In the genomic region with DNA sequence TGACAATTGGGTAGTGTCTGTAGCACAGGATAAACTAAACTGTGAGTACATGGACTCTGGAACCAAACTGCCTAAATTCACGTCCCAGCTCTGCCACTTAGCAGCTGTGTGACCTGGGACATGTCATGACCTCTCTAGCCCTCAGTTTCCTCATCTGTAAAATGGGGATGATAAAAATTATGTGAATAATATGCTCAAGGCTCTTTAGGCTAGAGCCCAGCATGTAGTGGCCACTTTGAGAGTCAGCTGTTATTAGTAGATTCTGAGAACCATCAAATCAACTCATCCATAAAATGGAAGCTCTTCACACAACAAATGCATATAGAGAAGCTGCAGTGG, we compare ENCODE assay signal across 21 cellular contexts.
"Had no signal": no experiment of that assay in that cellular context is flagged by ENCODE, and none has a peak within 500 bp of the region (broad histone marks: within the 10 kb centered on the region; RNA-seq: fewer than 3 reads in every experiment).

No MANE protein-coding gene starts in this region.

- H3K4me2 ChIP-seq: hepatocyte had no signal

- FAIRE-seq: islet of Langerhans, urothelium cell line had no signal

- H3K9me3 Mint-ChIP-seq: endodermal cell, type B pancreatic cell had no signal

- H2AFZ ChIP-seq: hepatocyte had no signal

- H3K79me2 ChIP-seq: hepatocyte had no signal

- DNase-seq: colonic mucosa; effector CD4-positive, alpha-beta T cell; endodermal cell; foreskin melanocyte; kidney glomerular epithelial cell; mammary epithelial cell; psoas muscle; retina; stimulated activated CD4-positive, alpha-beta T cell treated with anti-CD3 and anti-CD28 coated beads, Interleukin-15, amount 100 ng/mL, for 24 hours; stimulated activated CD4-positive, alpha-beta T cell treated with anti-CD3 and anti-CD28 coated beads, Interleukin-1b, Interleukin-23, amount 100 ng/mL, for 48 hours; stimulated activated CD4-positive, alpha-beta T cell treated with anti-CD3 and anti-CD28 coated beads, Interleukin-4, amount 100 ng/mL, for 24 hours; stimulated activated naive B cell treated with anti-CD40 and anti-IgM and Interleukin-4, amounts not matched to agents 10 μg/mL and 1 μg/mL and 100 μg/mL, for 72 hours had no signal

- H3K4me3 ChIP-seq: colonic mucosa, hepatocyte, psoas muscle, spleen had no signal

- H3K27me3 Mint-ChIP-seq: stimulated activated naive B cell treated with anti-CD40 and anti-IgM and Interleukin-4, amounts not matched to agents 10 μg/mL and 1 μg/mL and 100 μg/mL, for 72 hours had no signal

- ATAC-seq: left lobe of liver; psoas muscle; sciatic nerve; stimulated activated naive B cell treated with anti-CD40 and anti-IgM and Interleukin-4, amounts not matched to agents 10 μg/mL and 1 μg/mL and 100 μg/mL, for 72 hours had no signal

- H3K27ac Mint-ChIP-seq: endodermal cell, mesothelial cell of epicardium, type B pancreatic cell had no signal

- H3K9me3 ChIP-seq: colonic mucosa, neutrophil, psoas muscle, spleen had no signal

- H3K27me3 ChIP-seq: colonic mucosa, hepatocyte, neutrophil, spleen had no signal

- H3K4me1 Mint-ChIP-seq: mesothelial cell of epicardium had no signal

- H3K36me3 Mint-ChIP-seq: mesothelial cell of epicardium, type B pancreatic cell had no signal

- H3K27ac ChIP-seq: colonic mucosa, hepatocyte, neutrophil, psoas muscle, spleen had no signal

- H3K4me1 ChIP-seq: colonic mucosa, psoas muscle had no signal

- H3K4me3 Mint-ChIP-seq: endodermal cell, mesothelial cell of epicardium, type B pancreatic cell had no signal

- H3K36me3 ChIP-seq: colonic mucosa had no signal
